In the genomic region with DNA sequence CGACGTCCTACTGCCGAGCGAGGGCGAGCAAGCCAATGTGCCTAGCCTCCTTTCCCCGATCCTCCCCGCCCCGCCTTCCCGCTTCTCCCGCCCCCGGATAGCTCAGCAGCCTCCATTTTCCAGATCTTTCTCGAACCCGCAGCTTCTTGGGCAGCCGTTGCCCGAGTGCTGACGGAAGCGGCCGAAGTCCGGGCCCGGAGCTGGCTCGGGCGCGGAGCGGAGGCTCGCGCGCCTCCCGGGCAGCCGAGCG, we compare ENCODE assay signal across 1 cellular context.
TF ChIP-seq lines count a peak whose summit lies in the region.

No MANE protein-coding gene starts in this region.

TF ChIP-seq in HCT116, 20 proteins besides CTCF, POLR2A, EP300 and RAD21 (continued from another document):
- TF ChIP-seq ZFX (IDR thresholded peaks at IDR 0.05) = peak; percentile 25; the same call in 1 of the 2 replicates
